33 cellular contexts compared by ENCODE assay signal in the genomic region with DNA sequence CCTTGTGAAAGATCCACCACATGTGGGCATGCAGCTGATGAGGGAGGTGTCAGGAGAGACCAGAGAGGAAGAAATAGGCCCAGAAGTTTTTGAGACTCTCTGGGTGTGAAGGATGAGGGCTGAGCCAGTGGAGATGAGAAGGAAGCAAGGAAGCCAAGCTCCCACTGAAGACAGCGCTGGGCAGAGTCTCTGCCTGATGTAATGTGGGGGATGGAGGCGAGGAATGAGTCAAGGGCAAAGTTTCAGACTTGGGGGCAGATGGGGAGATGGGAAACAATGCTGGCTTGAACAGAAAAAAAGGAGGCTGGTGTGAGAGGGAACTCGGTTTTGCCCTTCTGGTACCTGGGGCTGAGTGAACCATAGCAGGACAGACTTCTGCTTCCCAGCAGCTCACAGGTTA. TPM values are rescaled to one million over a fixed set of nuclear protein-coding genes. Genes with fewer than 3 reads are reported as not detected.
"Had no signal": no experiment of that assay in that cellular context is flagged by ENCODE, and none has a peak within 500 bp of the region (broad histone marks: within the 10 kb centered on the region; RNA-seq: fewer than 3 reads in every experiment).

No MANE protein-coding gene starts in this region.

- H3K27ac Mint-ChIP-seq: activated T-cell treated with anti-CD3 and anti-CD28 coated beads, Interleukin-2, amount 50 U/mL, for 24 hours; effector memory CD8-positive, alpha-beta T cell; T-cell; T-helper 2 cell treated with Interferon-gamma antibody and Interleukin-4, amounts not matched to agents 5 μg/mL and 100 μg/mL, for 36 hours had no signal

- H3K36me3 ChIP-seq: brain microvascular endothelial cell, gastrocnemius medialis, pancreas, sigmoid colon, transverse colon had no signal

- H3K9me3 Mint-ChIP-seq: activated naive CD4-positive, alpha-beta T cell treated with anti-CD3 and anti-CD28 coated beads, Interleukin-2, amount 50 U/mL, for 72 hours; activated T-cell treated with anti-CD3 and anti-CD28 coated beads, Interleukin-2, amount 50 U/mL, for 24 hours; effector memory CD8-positive, alpha-beta T cell; neural crest cell; T-cell; T-helper 2 cell treated with Interferon-gamma antibody and Interleukin-4, amounts not matched to agents 5 μg/mL and 100 μg/mL, for 36 hours had no signal

- H3K27ac ChIP-seq: brain microvascular endothelial cell, coronary artery, gastrocnemius medialis, pancreas, psoas muscle, sigmoid colon, testis, transverse colon had no signal

- H3K4me3 ChIP-seq: coronary artery, gastrocnemius medialis, mucosa of descending colon, pancreas, psoas muscle, sigmoid colon, testis, transverse colon had no signal

- H3K36me3 Mint-ChIP-seq: activated naive CD4-positive, alpha-beta T cell treated with anti-CD3 and anti-CD28 coated beads, Interleukin-2, amount 50 U/mL, for 72 hours; T-cell had no signal

- H3K4me3 Mint-ChIP-seq: activated T-cell treated with anti-CD3 and anti-CD28 coated beads, Interleukin-2, amount 50 U/mL, for 24 hours; effector memory CD8-positive, alpha-beta T cell; neural crest cell; T-cell; T-helper 2 cell treated with Interferon-gamma antibody and Interleukin-4, amounts not matched to agents 5 μg/mL and 100 μg/mL, for 36 hours had no signal

- H3K9me3 ChIP-seq: gastrocnemius medialis, mucosa of descending colon, pancreas, psoas muscle, sigmoid colon, testis, transverse colon had no signal

- DNase-seq: activated CD4-positive, alpha-beta T cell treated with anti-CD3 and anti-CD28 coated beads for 4 hours; activated CD4-positive, alpha-beta T cell treated with anti-CD3 and anti-CD28 coated beads, Interleukin-2, amount 50 U/mL, for 4 hours; activated CD4-positive, CD25-positive, alpha-beta regulatory T cell; activated CD8-positive, alpha-beta memory T cell treated with anti-CD3 and anti-CD28 coated beads, Interleukin-2, amount 50 U/mL, for 4 hours; activated naive CD4-positive, alpha-beta T cell; activated T-cell treated with anti-CD3 and anti-CD28 coated beads, Interleukin-2, amount 50 U/mL, for 24 hours; brain microvascular endothelial cell; effector memory CD8-positive, alpha-beta T cell; erythroblast; gastrocnemius medialis; glutamatergic neuron; left ventricle myocardium superior; mucosa of descending colon; nucleus accumbens; pancreas; psoas muscle; sigmoid colon; small intestine; stimulated activated CD4-positive, alpha-beta T cell treated with anti-CD3 and anti-CD28 coated beads, Interleukin-4, amount 100 ng/mL, for 24 hours; stimulated activated naive CD4-positive, alpha-beta T cell; T-cell; testis; transverse colon had no signal

- H3K27me3 Mint-ChIP-seq: effector memory CD8-positive, alpha-beta T cell had no signal

- H3K4me1 ChIP-seq: gastrocnemius medialis, pancreas, psoas muscle, sigmoid colon, testis, transverse colon had no signal

- H3K27me3 ChIP-seq: brain microvascular endothelial cell, gastrocnemius medialis, pancreas, sigmoid colon, testis, transverse colon had no signal

- ATAC-seq: activated naive CD4-positive, alpha-beta T cell treated with anti-CD3 and anti-CD28 coated beads, Interleukin-2, amount 50 U/mL, for 72 hours; effector memory CD8-positive, alpha-beta T cell; gastrocnemius medialis; left ventricle myocardium superior; mucosa of descending colon; pancreas; psoas muscle; T-cell had no signal

RNA-seq across cellular contexts. Expression of a gene that starts 0.6 kb away (rescaled TPM):
- total RNA-seq: activated naive CD4-positive, alpha-beta T cell treated with anti-CD3 and anti-CD28 coated beads, Interleukin-2, amount 50 U/mL, for 72 hours; astrocyte; cardiac septum; cerebellum; gastrocnemius medialis; left ventricle myocardium superior; lung microvascular endothelial cell; mesenteric fat pad; mucosa of descending colon; myocyte; neural crest cell; psoas muscle; sigmoid colon had no signal
- polyA plus RNA-seq: pancreas had no signal

RNA-seq across cellular contexts. Expression of a gene that starts 32.9 kb away (rescaled TPM):
- total RNA-seq: myocyte had no signal

RNA-seq across cellular contexts. Expression of a gene that starts 46.6 kb away (rescaled TPM):
- total RNA-seq: astrocyte, cardiac septum, cerebellum, gastrocnemius medialis, left ventricle myocardium superior, lung microvascular endothelial cell, mesenteric fat pad, myocyte, neural crest cell, sigmoid colon, testis had no signal
